8 cellular contexts compared by ENCODE assay signal in the genomic region with DNA sequence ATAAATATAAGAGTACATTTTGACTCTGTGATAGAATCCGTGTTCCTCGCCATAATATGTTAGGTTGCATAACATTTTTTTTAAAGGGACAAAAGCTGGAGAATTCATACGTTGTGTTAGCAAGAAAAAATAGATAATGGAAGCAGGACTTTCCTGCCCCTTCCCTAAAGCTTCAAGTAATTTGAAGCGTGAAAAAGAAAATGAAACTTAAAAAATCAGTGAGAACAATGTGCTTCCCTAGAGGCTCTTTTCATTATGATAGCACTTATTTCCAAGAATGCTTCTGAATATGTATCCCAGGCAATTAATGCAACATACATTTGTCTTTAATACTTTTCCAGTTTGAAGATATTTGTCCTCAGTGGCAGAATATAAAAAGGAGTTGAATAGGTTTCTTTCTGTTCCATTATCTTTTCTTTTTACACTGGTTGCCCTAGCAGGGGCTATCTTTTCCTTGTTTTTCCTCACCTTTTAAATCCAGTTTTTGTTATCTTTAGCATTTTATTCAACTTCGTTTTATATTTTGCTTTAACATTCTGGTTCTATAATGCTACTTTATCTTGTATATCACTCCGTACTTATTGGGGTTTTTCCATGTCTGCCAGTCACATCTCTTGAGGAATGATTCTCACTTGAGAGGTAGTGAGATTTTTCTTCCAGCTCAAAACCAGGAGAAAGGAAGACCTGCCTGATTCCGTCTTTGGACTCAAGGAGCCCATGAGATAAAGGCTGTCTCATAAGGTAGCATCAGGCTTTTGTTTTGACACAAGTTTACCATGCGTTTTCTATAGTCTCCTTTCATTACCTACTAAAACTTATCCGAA.
DNase-seq lines count a peak whose midpoint lies in the region; ATAC-seq, FAIRE-seq and TF ChIP-seq lines count a peak whose summit lies in the region.

No MANE protein-coding gene starts in this region.

- H3K36me3 ChIP-seq in DOHH2 (ENCODE audit: control insufficient read depth, low read length) (peaks cover 63% of the 10 kb centered on the region), esophagus muscularis mucosa (no peaks in the 10 kb centered on the region)

- H3K9me3 ChIP-seq in DOHH2 (ENCODE audit: control insufficient read depth, insufficient read depth, low read length) (no peaks in the 10 kb centered on the region), esophagus muscularis mucosa (no peaks in the 10 kb centered on the region)

- H3K79me2 ChIP-seq in DOHH2 (ENCODE audit: control insufficient read depth, low read length) = peaks cover 100% of the 10 kb centered on the region

- H3K27ac ChIP-seq in DOHH2 (ENCODE audit: low read depth, low read length) (no peak overlapping the region), esophagus muscularis mucosa (replicated peaks in 1 of 4) (peak overlapping the region; percentile 73 to 79 (median 76))

- no peak for TF ChIP-seq CTCF in DOHH2 (IDR thresholded peaks at IDR 0.05; ENCODE audit: low read depth, low read length, poor library complexity, severe bottlenecking)
- TF ChIP-seq CTCF in esophagus muscularis mucosa (IDR thresholded peaks at IDR 0.05) = no peak
- no peak for TF ChIP-seq CTCF in D721Med (IDR thresholded peaks at IDR 0.05; ENCODE audit: insufficient read depth, missing control alignments)
- TF ChIP-seq CTCF in lower leg skin (IDR thresholded peaks at IDR 0.05) = no peak

- intact Hi-C loops in esophagus muscularis mucosa (cut with DNase I) (no loop called here), lower leg skin (cut with DNase I; ENCODE audit: low total_unique reads) (no loop called here)

- H3K4me3 ChIP-seq in DOHH2 (ENCODE audit: low read length) (no peak overlapping the region), esophagus muscularis mucosa (peak overlapping the region; percentile 22 to 46 (median 40)), lower leg skin (ENCODE audit: low read depth, poor library complexity, severe bottlenecking) (no peak overlapping the region)

- H3K4me1 ChIP-seq in DOHH2 (ENCODE audit: control insufficient read depth, low read length) = peaks cover 85% of the 10 kb centered on the region
- peaks cover 68 to 96% (median 87%) of the 10 kb centered on the region in 4 donors for H3K4me1 ChIP-seq in esophagus muscularis mucosa

- ATAC-seq in HG02884 (IDR thresholded peaks at IDR 0.05; ENCODE audit: unreplicated experiment) = no peak
- no peak for ATAC-seq in GM19467 (IDR thresholded peaks at IDR 0.05; ENCODE audit: unreplicated experiment)

- H3K4me2 ChIP-seq in DOHH2 (ENCODE audit: low read length) = peak overlapping the region; percentile 47

- WGBS in esophagus muscularis mucosa = 32% methylated on average over 9 of the region's 9 CpGs
- 34 to 40% methylated on average over 9 of the region's 9 CpGs for WGBS in lower leg skin, 2 donors

- peak; percentile 70 for DNase-seq in OCI-M1 (lab: John Stamatoyannopoulos, UW)
- no peak for DNase-seq in esophagus muscularis mucosa (ENCODE audit: extremely low spot score)
- DNase-seq in pons (ENCODE audit: low spot score) = peak; percentile 80
- DNase-seq in D721Med (ENCODE audit: insufficient read length, low spot score) = no peak
- DNase-seq in lower leg skin (ENCODE audit: low spot score in 2 of 2) = no peak

- no peaks in the 10 kb centered on the region for H3K9me2 ChIP-seq in DOHH2 (replicated peaks; ENCODE audit: control insufficient read depth, low read length)

- peaks cover 5% of the 10 kb centered on the region for H3F3A ChIP-seq in DOHH2 (ENCODE audit: control insufficient read depth, insufficient read depth)

- no peak for TF ChIP-seq EP300 in esophagus muscularis mucosa (IDR thresholded peaks at IDR 0.05)

- H4K20me1 ChIP-seq in DOHH2 (ENCODE audit: control insufficient read depth, insufficient read depth, low read depth, low read length) = no peaks in the 10 kb centered on the region

- TF ChIP-seq POLR2A in esophagus muscularis mucosa (IDR thresholded peaks at IDR 0.05; ENCODE audit: low read depth) (no peak), lower leg skin (IDR thresholded peaks at IDR 0.05) (no peak)

- H3K27me3 ChIP-seq in DOHH2 (ENCODE audit: control insufficient read depth, low read length) (no peaks in the 10 kb centered on the region), esophagus muscularis mucosa (no peaks in the 10 kb centered on the region)

- FAIRE-seq in D721Med (lab: Jason Lieb, UNC) = no peak

Comparison
In these comparisons a context has a peak if more than half of its experiments do, and no peak if none do; other contexts are left out.
1. H3K4me3 ChIP-seq: peak in esophagus muscularis mucosa (4 of 4); none in DOHH2 (single experiment) and lower leg skin (single experiment).
2. DNase-seq: peak in OCI-M1 (single experiment) and pons (single experiment); none in esophagus muscularis mucosa (single experiment), D721Med (single experiment) and lower leg skin (0 of 2).